Comparison of ENCODE assay signal across 21 cellular contexts in genomic region chr11:95723353-95723942, GRCh38.
DNase-seq lines count a peak whose midpoint lies in the region; ATAC-seq, FAIRE-seq and TF ChIP-seq lines count a peak whose summit lies in the region.
"Had no signal": no experiment of that assay in that cellular context is flagged by ENCODE, and none has a peak within 500 bp of the region (broad histone marks: within the 10 kb centered on the region; RNA-seq: fewer than 3 reads in every experiment).

No MANE protein-coding gene starts in this region.

- no peak for TF ChIP-seq CTCF in SK-N-SH (IDR thresholded peaks at IDR 0.05)
- TF ChIP-seq CTCF in astrocyte of the cerebellum (IDR thresholded peaks at IDR 0.05; ENCODE audit: low read depth, low read length, missing control alignments) = no peak
- TF ChIP-seq CTCF in kidney (IDR thresholded peaks at IDR 0.05; ENCODE audit: borderline replicate concordance, extremely low read depth, insufficient read depth) = no peak
- TF ChIP-seq CTCF in right lobe of liver (IDR thresholded peaks at IDR 0.05) = no peak

- H3K9me3 ChIP-seq in SK-N-SH = no peaks in the 10 kb centered on the region
- H3K9me3 ChIP-seq in kidney (ENCODE audit: control insufficient read depth in 1 of 2, low read length in 2 of 2) = no peaks in the 10 kb centered on the region
- no peaks in the 10 kb centered on the region for H3K9me3 ChIP-seq in right lobe of liver

- no peak overlapping the region for H3K4me3 Mint-ChIP-seq in activated CD4-positive, alpha-beta T cell treated with anti-CD3 and anti-CD28 coated beads, Interleukin-2, amount 10 ng/mL, durations not matched to agents 24 days and 14 days
- H3K4me3 Mint-ChIP-seq: CD14-positive monocyte; CD8-positive, alpha-beta T cell; HFFc6 had no signal

- H3K27ac Mint-ChIP-seq in activated CD4-positive, alpha-beta T cell treated with anti-CD3 and anti-CD28 coated beads, Interleukin-2, amount 10 ng/mL, durations not matched to agents 24 days and 14 days = no peak overlapping the region
- H3K27ac Mint-ChIP-seq: CD14-positive monocyte; CD8-positive, alpha-beta T cell; HFFc6 had no signal

- TF ChIP-seq POLR2A in right lobe of liver (IDR thresholded peaks at IDR 0.05) = no peak

- H3K27ac ChIP-seq in SK-N-SH (ENCODE audit: low read depth in 2 of 2, low read length in 1 of 2) (no peak overlapping the region), kidney (ENCODE audit: low read depth in 2 of 2, low read length in 2 of 2) (no peak overlapping the region), right lobe of liver (no peak overlapping the region)
- H3K27ac ChIP-seq: 22Rv1 had no signal

- intact Hi-C loops in kidney (cut with DNase I) = no loop called here
- intact Hi-C loops in activated CD4-positive, alpha-beta T cell treated with anti-CD3 and anti-CD28 coated beads, Interleukin-2, amount 10 ng/mL, durations not matched to agents 24 days and 14 days (cut with micrococcal nuclease) = no loop called here
- intact Hi-C loops in right lobe of liver (cut with DNase I) = no loop called here

- in situ Hi-C loops in astrocyte of the cerebellum (cut with HindIII; ENCODE audit: low sequenced_read_pairs) = no loop called here

- no peaks in the 10 kb centered on the region for H3F3A ChIP-seq in SK-N-SH (replicated peaks; ENCODE audit: insufficient read depth)

- no peaks in the 10 kb centered on the region for H3K36me3 Mint-ChIP-seq in activated CD4-positive, alpha-beta T cell treated with anti-CD3 and anti-CD28 coated beads, Interleukin-2, amount 10 ng/mL, durations not matched to agents 24 days and 14 days (ENCODE audit: low read depth)
- H3K36me3 Mint-ChIP-seq: CD14-positive monocyte; CD8-positive, alpha-beta T cell had no signal

- no peaks in the 10 kb centered on the region for H3K9me3 Mint-ChIP-seq in activated CD4-positive, alpha-beta T cell treated with anti-CD3 and anti-CD28 coated beads, Interleukin-2, amount 10 ng/mL, durations not matched to agents 24 days and 14 days
- H3K9me3 Mint-ChIP-seq: CD8-positive, alpha-beta T cell; HFFc6 had no signal

- H3K9me2 ChIP-seq in SK-N-SH = no peaks in the 10 kb centered on the region

- H3K9ac ChIP-seq in SK-N-SH (no peak overlapping the region), kidney (ENCODE audit: low read length in 2 of 2) (no peak overlapping the region)

- no peak for FAIRE-seq in kidney (lab: Jason Lieb, UNC)
- FAIRE-seq in urothelium cell line (lab: Jason Lieb, UNC) = peak; percentile 85
- FAIRE-seq: D721Med, GM12892, GM19239, H1 had no signal

- POLR2A ChIA-PET in SK-N-SH (lab: Yijun Ruan, JAX) = no interaction called here

- TF ChIP-seq RAD21 in SK-N-SH (IDR thresholded peaks at IDR 0.05; ENCODE audit: low read length) = no peak

- H3K4me3 ChIP-seq in SK-N-SH (ENCODE audit: low read depth in 2 of 2, low read length in 1 of 2) = no peak overlapping the region
- H3K4me3 ChIP-seq in astrocyte of the cerebellum (ENCODE audit: low read depth, low read length) = no peak overlapping the region
- H3K4me3 ChIP-seq in kidney (ENCODE audit: low read length in 2 of 2) = no peak overlapping the region
- H3K4me3 ChIP-seq in right lobe of liver = no peak overlapping the region

- no peaks in the 10 kb centered on the region for H3K36me3 ChIP-seq in SK-N-SH (replicated peaks in 1 of 2; ENCODE audit: control insufficient read depth in 1 of 2, insufficient read depth in 2 of 2, low read length in 1 of 2)
- no peaks in the 10 kb centered on the region for H3K36me3 ChIP-seq in kidney (ENCODE audit: control insufficient read depth in 1 of 2, insufficient read depth in 2 of 2, low read length in 2 of 2)
- H3K36me3 ChIP-seq in right lobe of liver = no peaks in the 10 kb centered on the region

- H3K4me1 Mint-ChIP-seq in activated CD4-positive, alpha-beta T cell treated with anti-CD3 and anti-CD28 coated beads, Interleukin-2, amount 10 ng/mL, durations not matched to agents 24 days and 14 days = peaks cover 5% of the 10 kb centered on the region
- H3K4me1 Mint-ChIP-seq: CD14-positive monocyte had no signal

- DNase-seq in SK-N-SH (no peak), astrocyte of the cerebellum (ENCODE audit: low read depth) (peak; percentile 23), kidney (peak; percentile 52), urothelium cell line (ENCODE audit: low spot score) (peak; percentile 66), right lobe of liver (no peak)
- no peak for DNase-seq in activated CD4-positive, alpha-beta T cell treated with anti-CD3 and anti-CD28 coated beads, Interleukin-2, amount 10 ng/mL, durations not matched to agents 24 days and 14 days
- DNase-seq: CD8-positive, alpha-beta T cell; COR-L47; DMS153; DMS79 treated with DMSO at 0.1 percent for 48 hours; GDM1; HCEC 1CT; HFFc6 had no signal

- CTCF ChIA-PET in SK-N-SH (lab: Yijun Ruan, JAX) = no interaction called here

- H4K20me1 ChIP-seq in SK-N-SH (ENCODE audit: insufficient read depth) = no peaks in the 10 kb centered on the region

- H3K4me2 ChIP-seq in SK-N-SH = no peak overlapping the region

- ATAC-seq in SK-N-SH treated with all-trans-retinoic acid at 6 μM for 48 hours (no peak), GM18520 (IDR thresholded peaks at IDR 0.05; ENCODE audit: unreplicated experiment) (no peak), right lobe of liver (no peak)
- ATAC-seq: CD8-positive, alpha-beta T cell had no signal

- TF ChIP-seq EP300 in SK-N-SH (IDR thresholded peaks at IDR 0.05; ENCODE audit: borderline replicate concordance in 1 of 2, low read depth in 1 of 2, low read length in 1 of 2) = no peak

- no peaks in the 10 kb centered on the region for H3K79me2 ChIP-seq in SK-N-SH (ENCODE audit: insufficient read depth)

- peaks cover 11% of the 10 kb centered on the region for H3K27me3 Mint-ChIP-seq in activated CD4-positive, alpha-beta T cell treated with anti-CD3 and anti-CD28 coated beads, Interleukin-2, amount 10 ng/mL, durations not matched to agents 24 days and 14 days

- 48% methylated on average over 3 of the region's 3 CpGs for WGBS in SK-N-SH (ENCODE audit: low lambda C conversion rate)
- 48% methylated on average over 3 of the region's 3 CpGs for whole genome bisulfite sequencing in right lobe of liver (ENCODE audit: insufficient coverage, low coverage, low lambda C conversion rate, missing lambda C conversion rate)

- no peak overlapping the region for H2AFZ ChIP-seq in SK-N-SH (ENCODE audit: low read depth)

- H3K27me3 ChIP-seq in SK-N-SH (ENCODE audit: insufficient read depth) (no peaks in the 10 kb centered on the region), right lobe of liver (no peaks in the 10 kb centered on the region)

- H3K4me1 ChIP-seq in SK-N-SH (ENCODE audit: control insufficient read depth in 1 of 2, insufficient read depth in 2 of 2, low read depth in 1 of 2, low read length in 1 of 2) (no peaks in the 10 kb centered on the region), kidney (ENCODE audit: control insufficient read depth in 1 of 2, insufficient read depth in 1 of 2, low read depth in 1 of 2, low read length in 2 of 2) (no peaks in the 10 kb centered on the region), right lobe of liver (no peaks in the 10 kb centered on the region)

TF ChIP-seq in SK-N-SH treated with all-trans-retinoic acid at 6 μM for 48 hours, 23 proteins besides CTCF, POLR2A, EP300 and RAD21 (continues in another document):
- peak; percentile 53 for TF ChIP-seq ISL1 (CRISPR knock-in tag; IDR thresholded peaks at IDR 0.05)
- TF ChIP-seq, protein P1, sequence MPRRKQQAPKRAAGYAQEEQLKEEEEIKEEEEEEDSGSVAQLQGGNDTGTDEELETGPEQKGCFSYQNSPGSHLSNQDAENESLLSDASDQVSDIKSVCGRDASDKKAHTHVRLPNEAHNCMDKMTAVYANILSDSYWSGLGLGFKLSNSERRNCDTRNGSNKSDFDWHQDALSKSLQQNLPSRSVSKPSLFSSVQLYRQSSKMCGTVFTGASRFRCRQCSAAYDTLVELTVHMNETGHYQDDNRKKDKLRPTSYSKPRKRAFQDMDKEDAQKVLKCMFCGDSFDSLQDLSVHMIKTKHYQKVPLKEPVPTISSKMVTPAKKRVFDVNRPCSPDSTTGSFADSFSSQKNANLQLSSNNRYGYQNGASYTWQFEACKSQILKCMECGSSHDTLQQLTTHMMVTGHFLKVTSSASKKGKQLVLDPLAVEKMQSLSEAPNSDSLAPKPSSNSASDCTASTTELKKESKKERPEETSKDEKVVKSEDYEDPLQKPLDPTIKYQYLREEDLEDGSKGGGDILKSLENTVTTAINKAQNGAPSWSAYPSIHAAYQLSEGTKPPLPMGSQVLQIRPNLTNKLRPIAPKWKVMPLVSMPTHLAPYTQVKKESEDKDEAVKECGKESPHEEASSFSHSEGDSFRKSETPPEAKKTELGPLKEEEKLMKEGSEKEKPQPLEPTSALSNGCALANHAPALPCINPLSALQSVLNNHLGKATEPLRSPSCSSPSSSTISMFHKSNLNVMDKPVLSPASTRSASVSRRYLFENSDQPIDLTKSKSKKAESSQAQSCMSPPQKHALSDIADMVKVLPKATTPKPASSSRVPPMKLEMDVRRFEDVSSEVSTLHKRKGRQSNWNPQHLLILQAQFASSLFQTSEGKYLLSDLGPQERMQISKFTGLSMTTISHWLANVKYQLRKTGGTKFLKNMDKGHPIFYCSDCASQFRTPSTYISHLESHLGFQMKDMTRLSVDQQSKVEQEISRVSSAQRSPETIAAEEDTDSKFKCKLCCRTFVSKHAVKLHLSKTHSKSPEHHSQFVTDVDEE (CRISPR knock-in tag; IDR thresholded peaks at IDR 0.05) = no peak

TF ChIP-seq in SK-N-SH, 30 proteins besides CTCF, POLR2A, EP300 and RAD21 (continues in another document):
- TF ChIP-seq TCF12 (IDR thresholded peaks at IDR 0.05) (no peak), RCOR1 (IDR thresholded peaks at IDR 0.05; ENCODE audit: low read length) (no peak), SMC3 (IDR thresholded peaks at IDR 0.05; ENCODE audit: low read depth, low read length) (no peak), GATA2 (CRISPR knock-in tag; IDR thresholded peaks at IDR 0.05) (no peak)

Comparison
In these comparisons a context has a peak if more than half of its experiments do, and no peak if none do; other contexts are left out.
1. DNase-seq: peak in astrocyte of the cerebellum (single experiment), kidney (single experiment) and urothelium cell line (single experiment); none in SK-N-SH (single experiment), activated CD4-positive, alpha-beta T cell treated with anti-CD3 and anti-CD28 coated beads, Interleukin-2, amount 10 ng/mL, durations not matched to agents 24 days and 14 days (single experiment) and right lobe of liver (0 of 3).